In genomic region chr19:47414469-47414868, GRCh38 we compare ENCODE assay signal across 10 cellular contexts. TPM values are rescaled to one million over a fixed set of nuclear protein-coding genes. Genes with fewer than 3 reads are reported as not detected.
A peak's percentile ranks its signal among the peaks of the same experiment; 100 is the strongest.
DNase-seq lines count a peak whose midpoint lies in the region; ATAC-seq, FAIRE-seq and TF ChIP-seq lines count a peak whose summit lies in the region.
"Had no signal": no experiment of that assay in that cellular context is flagged by ENCODE, and none has a peak within 500 bp of the region (broad histone marks: within the 10 kb centered on the region; RNA-seq: fewer than 3 reads in every experiment).

No MANE protein-coding gene starts in this region.

- no peak overlapping the region for H2BK5ac ChIP-seq in mesendoderm (ENCODE audit: low read length)

- H2BK15ac ChIP-seq in mesendoderm (replicated peaks; ENCODE audit: low read depth) = no peak overlapping the region

- no peaks in the 10 kb centered on the region for H4K20me1 ChIP-seq in DOHH2 (ENCODE audit: control insufficient read depth, insufficient read depth, low read depth, low read length)

- H3K9ac ChIP-seq in mesendoderm (ENCODE audit: low read length) = no peak overlapping the region

- intact Hi-C loops in ovary (cut with DNase I) = loop anchor here in 1 of 4 donors (10.0 kb wide), 1 partner anchor 110 kb away; the partner anchor contains the start of gene C5AR1

- H3K4me2 ChIP-seq in DOHH2 (ENCODE audit: low read length) (no peak overlapping the region), mesendoderm (ENCODE audit: low read length) (no peak overlapping the region)

- no peak overlapping the region for H3K23ac ChIP-seq in mesendoderm (ENCODE audit: low read length)

- H3K27ac ChIP-seq in DOHH2 (ENCODE audit: low read depth, low read length) (no peak overlapping the region), VCaP (no peak overlapping the region), mesendoderm (ENCODE audit: low read depth, low read length) (no peak overlapping the region), small intestine (ENCODE audit: low read depth in 1 of 2, low read length in 1 of 2) (no peak overlapping the region), ovary (no peak overlapping the region)

- H3K9me3 ChIP-seq in DOHH2 (ENCODE audit: control insufficient read depth, insufficient read depth, low read length) (no peaks in the 10 kb centered on the region), small intestine (ENCODE audit: control insufficient read depth, low read depth) (no peaks in the 10 kb centered on the region), ovary (no peaks in the 10 kb centered on the region)

- peak overlapping the region; percentile 42 for H3K56ac ChIP-seq in mesendoderm (ENCODE audit: low read length)

- H4K5ac ChIP-seq in mesendoderm (ENCODE audit: low read length) = no peak overlapping the region

- in situ Hi-C loops in KBM-7 (cut with MboI; ENCODE audit: low pct_unique_long_range_greater_than_20kb, low sequenced_read_pairs) = no loop called here

- peaks cover 10% of the 10 kb centered on the region for H3K79me2 ChIP-seq in DOHH2 (ENCODE audit: control insufficient read depth, low read length)
- H3K79me2 ChIP-seq in mesendoderm (ENCODE audit: control insufficient read depth, insufficient read depth, low read length) = peaks cover 4% of the 10 kb centered on the region

- H3K79me1 ChIP-seq in mesendoderm (ENCODE audit: low read length) = peaks cover 5% of the 10 kb centered on the region

- no peak overlapping the region for H3K4me3 ChIP-seq in DOHH2 (ENCODE audit: low read length)
- no peak overlapping the region for H3K4me3 ChIP-seq in mesendoderm (ENCODE audit: low read length)
- H3K4me3 ChIP-seq in small intestine (ENCODE audit: low read depth in 1 of 2, low read length in 2 of 2) = no peak overlapping the region
- H3K4me3 ChIP-seq in ovary = no peak overlapping the region

- H3K18ac ChIP-seq in mesendoderm (ENCODE audit: low read length) = no peak overlapping the region

- TF ChIP-seq CTCF in DOHH2 (IDR thresholded peaks at IDR 0.05; ENCODE audit: low read depth, low read length, poor library complexity, severe bottlenecking) = peak; percentile 43
- peak; percentile 85 for TF ChIP-seq CTCF in VCaP (conservative IDR thresholded peaks at IDR 0.05)
- TF ChIP-seq CTCF in ovary (IDR thresholded peaks at IDR 0.05) = no peak

- no peak overlapping the region for H4K8ac ChIP-seq in mesendoderm (ENCODE audit: low read depth, low read length)

- peaks cover 17% of the 10 kb centered on the region for H3K4me1 ChIP-seq in DOHH2 (ENCODE audit: control insufficient read depth, low read length)
- H3K4me1 ChIP-seq in mesendoderm (ENCODE audit: control insufficient read depth, low read depth, low read length) = peaks cover 2% of the 10 kb centered on the region
- H3K4me1 ChIP-seq in small intestine (ENCODE audit: control insufficient read depth in 2 of 2, insufficient read depth in 1 of 2, low read depth in 1 of 2, low read length in 1 of 2) = no peaks in the 10 kb centered on the region
- H3K4me1 ChIP-seq in ovary (ENCODE audit: insufficient read depth) = peaks cover 3% of the 10 kb centered on the region

- no CpG with 5 or more reads among the region's 21 CpGs for WGBS in mesendoderm (ENCODE audit: extremely low coverage, insufficient coverage, low lambda C conversion rate)
- 67 to 72% (median 71%) methylated on average over 21 of the region's 21 CpGs for WGBS in small intestine, 3 donors
- WGBS in ovary, 3 donors = 79 to 84% (median 80%) methylated on average over 20 to 21 of the region's 21 CpGs

- H3K27me3 ChIP-seq in DOHH2 (ENCODE audit: control insufficient read depth, low read length) (peaks cover 9% of the 10 kb centered on the region), mesendoderm (ENCODE audit: insufficient read depth, low read length, poor library complexity) (no peaks in the 10 kb centered on the region), small intestine (ENCODE audit: control insufficient read depth in 2 of 2, insufficient read depth in 2 of 2, low read length in 2 of 2) (peaks cover under 1 to 9% of the 10 kb centered on the region in 2 donors), ovary (no peaks in the 10 kb centered on the region)

- H3K9me2 ChIP-seq in DOHH2 (replicated peaks; ENCODE audit: control insufficient read depth, low read length) = no peaks in the 10 kb centered on the region

- no peak for FAIRE-seq in small intestine (lab: Jason Lieb, UNC)

- no peaks in the 10 kb centered on the region for H3F3A ChIP-seq in DOHH2 (ENCODE audit: control insufficient read depth, insufficient read depth)

- no peak for TF ChIP-seq POLR2A in ovary (IDR thresholded peaks at IDR 0.05)

- H3K36me3 ChIP-seq in DOHH2 (ENCODE audit: control insufficient read depth, low read length) (peaks cover 11% of the 10 kb centered on the region), mesendoderm (ENCODE audit: control insufficient read depth, insufficient read depth, low read length) (peaks cover 11% of the 10 kb centered on the region), small intestine (ENCODE audit: control insufficient read depth in 2 of 2, insufficient read depth in 2 of 2, low read length in 2 of 2) (no peaks in the 10 kb centered on the region), ovary (no peaks in the 10 kb centered on the region)

- no peak for TF ChIP-seq EP300 in ovary (IDR thresholded peaks at IDR 0.05)

- no peak overlapping the region for H2AK5ac ChIP-seq in mesendoderm (ENCODE audit: low read length)

- DNase-seq in KBM-7 (peak; percentile 56), mesendoderm (peak; percentile 73), small intestine (no peak), ovary (no peak)
- DNase-seq: activated CD4-positive, alpha-beta T cell treated with anti-CD3 and anti-CD28 coated beads, Interleukin-2, amount 10 ng/mL, durations not matched to agents 7 days and 5 days; midbrain had no signal

- H3K4ac ChIP-seq in mesendoderm (ENCODE audit: low read depth, low read length) = no peak overlapping the region

- no peak for ATAC-seq in HG02981 (IDR thresholded peaks at IDR 0.05; ENCODE audit: unreplicated experiment)
- no peak for ATAC-seq in GM21515 (IDR thresholded peaks at IDR 0.05; ENCODE audit: unreplicated experiment)

- no peak overlapping the region for H2BK120ac ChIP-seq in mesendoderm (ENCODE audit: low read depth, low read length)

RNA-seq across cellular contexts. Expression of gene MEIS3, which starts 4.9 kb away (rescaled TPM):
- polyA plus RNA-seq in mesendoderm (2013, experiment 1 of 2) = 65.7 TPM
- 64.6 TPM for polyA plus RNA-seq in mesendoderm (2013, experiment 2 of 2)
- polyA plus RNA-seq in small intestine = 10 to 100 TPM in 1 of 3 donors, 1 to 10 TPM in 1, not detected in 1; 4.6 to 11.2 TPM
- total RNA-seq in ovary = 10 to 100 TPM; 13.3 to 30.6 (median 18.7) TPM
- polyA plus RNA-seq in ovary = 10 to 100 TPM in 1 of 2 donors, 1 to 10 TPM in 1; 7.2 to 18.6 TPM
- total RNA-seq: activated CD4-positive, alpha-beta T cell treated with anti-CD3 and anti-CD28 coated beads, Interleukin-2, amount 10 ng/mL, durations not matched to agents 7 days and 5 days had no signal

RNA-seq across cellular contexts. Expression of gene SLC8A2, which starts 57.2 kb away (rescaled TPM):
- polyA plus RNA-seq in mesendoderm (2013, experiment 1 of 2) = 0.69 TPM
- polyA plus RNA-seq in mesendoderm (2013, experiment 2 of 2) = 0.67 TPM
- under 1 TPM in 1 of 3 donors, not detected in 2; 0.92 TPM for polyA plus RNA-seq in small intestine
- total RNA-seq in ovary = 1 to 10 TPM in 1 of 7 donors, under 1 TPM in 3, not detected in 3; 0.07 to 1.3 (median 0.39) TPM
- polyA plus RNA-seq in ovary = under 1 TPM; 0.08 to 0.60 TPM
- total RNA-seq: activated CD4-positive, alpha-beta T cell treated with anti-CD3 and anti-CD28 coated beads, Interleukin-2, amount 10 ng/mL, durations not matched to agents 7 days and 5 days had no signal

Comparison
In these comparisons a context has a peak if more than half of its experiments do, and no peak if none do; other contexts are left out.
1. CTCF ChIP-seq: peak in DOHH2 (single experiment) and VCaP (single experiment); none in ovary (0 of 3).
2. DNase-seq: peak in KBM-7 (single experiment) and mesendoderm (single experiment); none in small intestine (single experiment) and ovary (0 of 5).